28 cellular contexts compared by ENCODE assay signal in the genomic region with DNA sequence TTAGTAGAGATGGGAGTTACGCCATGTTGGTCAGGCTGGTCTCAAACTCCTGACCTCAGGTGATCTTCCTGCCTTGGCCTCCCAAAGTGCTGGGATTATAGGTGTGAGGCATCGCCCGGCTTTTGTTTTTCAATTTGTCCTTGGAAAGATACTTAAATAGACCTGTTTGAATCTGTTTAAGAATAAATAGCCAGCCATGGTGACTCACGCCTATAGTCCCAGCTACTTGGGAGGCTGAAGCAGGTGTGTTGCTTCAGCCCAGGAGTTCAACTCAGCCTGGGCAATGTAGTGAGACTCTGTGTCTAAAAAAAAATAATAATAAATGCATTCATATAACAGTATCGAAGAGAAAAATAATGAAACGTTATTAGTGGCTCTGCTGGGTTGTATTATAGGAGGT. TPM values are rescaled to one million over a fixed set of nuclear protein-coding genes. Genes with fewer than 3 reads are reported as not detected.
A peak's percentile ranks its signal among the peaks of the same experiment; 100 is the strongest.
DNase-seq lines count a peak whose midpoint lies in the region; ATAC-seq and TF ChIP-seq lines count a peak whose summit lies in the region.
"Had no signal": no experiment of that assay in that cellular context is flagged by ENCODE, and none has a peak within 500 bp of the region (broad histone marks: within the 10 kb centered on the region; RNA-seq: fewer than 3 reads in every experiment).

No MANE protein-coding gene starts in this region.

- H3K79me2 ChIP-seq in PC-9 (ENCODE audit: low read depth): no peaks in the 10 kb centered on the region

- H3K4me2 ChIP-seq in PC-9: peak overlapping the region; percentile 47; the same call in 1 of the 2 replicates
- H3K4me2 ChIP-seq: BLaER1 treated with 17β-estradiol and CSF1 and Interleukin-3, amounts not matched to agents 10 nM and 100 nM; GM23338 had no signal

- H2AFZ ChIP-seq in PC-9: no peak overlapping the region
- H2AFZ ChIP-seq: GM23338 had no signal

- H3K27me3 Mint-ChIP-seq in activated naive CD4-positive, alpha-beta T cell treated with anti-CD3 and anti-CD28 coated beads for 36 hours (ENCODE audit: low read depth): no peaks in the 10 kb centered on the region
- no peaks in the 10 kb centered on the region for H3K27me3 Mint-ChIP-seq in effector memory CD8-positive, alpha-beta T cell
- H3K27me3 Mint-ChIP-seq in naive thymus-derived CD4-positive, alpha-beta T cell: no peaks in the 10 kb centered on the region

- H3K36me3 Mint-ChIP-seq in activated naive CD4-positive, alpha-beta T cell treated with anti-CD3 and anti-CD28 coated beads, Interleukin-2, amount 50 U/mL, for 72 hours: peaks cover 0 to 26% of the 10 kb centered on the region in 2 donors
- peaks cover 16% of the 10 kb centered on the region for H3K36me3 Mint-ChIP-seq in activated naive CD4-positive, alpha-beta T cell treated with anti-CD3 and anti-CD28 coated beads for 36 hours (ENCODE audit: low read depth)
- H3K36me3 Mint-ChIP-seq in effector memory CD8-positive, alpha-beta T cell (ENCODE audit: insufficient read depth): peaks cover 20% of the 10 kb centered on the region
- H3K36me3 Mint-ChIP-seq in naive thymus-derived CD4-positive, alpha-beta T cell: peaks cover 8 to 39% (median 31%) of the 10 kb centered on the region in 5 donors
- peaks cover 85% of the 10 kb centered on the region for H3K36me3 Mint-ChIP-seq in stimulated activated effector memory CD8-positive, alpha-beta T cell treated with anti-CD3 and anti-CD28 coated beads, Interleukin-12 subunit alpha, Interleukin-12 subunit beta, amount 100 ng/mL, for 72 hours

- H3K9me3 ChIP-seq in PC-9 (ENCODE audit: insufficient read depth, low read depth): no peaks in the 10 kb centered on the region
- no peaks in the 10 kb centered on the region for H3K9me3 ChIP-seq in naive thymus-derived CD4-positive, alpha-beta T cell (ENCODE audit: control insufficient read depth in 2 of 3, low read length in 3 of 3)

- CTCF ChIA-PET in activated naive CD4-positive, alpha-beta T cell treated with anti-CD3 and anti-CD28 coated beads for 36 hours (lab: Charles Lee): no interaction called here
- CTCF ChIA-PET in PC-9 (lab: Charles Lee): interaction anchor here (0.7 kb wide), 1 partner anchor 1421 kb away, joined by 4 read pairs; no protein-coding TSS in a partner anchor
- CTCF ChIA-PET in naive thymus-derived CD4-positive, alpha-beta T cell (lab: Charles Lee): no interaction called here

- H3K27me3 ChIP-seq in PC-9 (ENCODE audit: insufficient read depth, low read depth): no peaks in the 10 kb centered on the region
- no peaks in the 10 kb centered on the region for H3K27me3 ChIP-seq in naive thymus-derived CD4-positive, alpha-beta T cell (ENCODE audit: control insufficient read depth in 2 of 2, insufficient read depth in 2 of 2, low read length in 2 of 2)
- H3K27me3 ChIP-seq: BLaER1 treated with 17β-estradiol and CSF1 and Interleukin-3, amounts not matched to agents 10 nM and 100 nM had no signal

- POLR2A ChIA-PET in PC-9 (lab: Charles Lee; ENCODE audit: unreplicated experiment): interaction anchor here (0.5 to 0.6 kb wide), 4 partner anchors 18 to 540 kb away, joined by 3 to 9 read pairs (median 4); no protein-coding TSS in a partner anchor
- POLR2A ChIA-PET in naive thymus-derived CD4-positive, alpha-beta T cell (lab: Charles Lee): interaction anchor here (1.1 kb wide), 1 partner anchor 12 kb away, joined by 4 read pairs; no protein-coding TSS in a partner anchor

- H3K4me3 ChIP-seq in PC-9: no peak overlapping the region
- no peak overlapping the region for H3K4me3 ChIP-seq in naive thymus-derived CD4-positive, alpha-beta T cell (ENCODE audit: low read length)
- H3K4me3 ChIP-seq: BLaER1 treated with 17β-estradiol and CSF1 and Interleukin-3, amounts not matched to agents 10 nM and 100 nM; GM23338; SK-N-MC had no signal

- H3K36me3 ChIP-seq in PC-9 (ENCODE audit: low read depth): no peaks in the 10 kb centered on the region
- H3K36me3 ChIP-seq in naive thymus-derived CD4-positive, alpha-beta T cell (ENCODE audit: control insufficient read depth in 2 of 3, insufficient read depth in 3 of 3, low read length in 3 of 3): peaks cover 0 to 44% (median 0%) of the 10 kb centered on the region in 3 experiments

- DNase-seq in activated naive CD4-positive, alpha-beta T cell treated with anti-CD3 and anti-CD28 coated beads, Interleukin-2, amount 50 U/mL, for 72 hours (ENCODE audit: low spot score in 2 of 2): no peak
- no peak for DNase-seq in activated naive CD4-positive, alpha-beta T cell treated with anti-CD3 and anti-CD28 coated beads for 36 hours
- DNase-seq in PC-9: no peak
- DNase-seq in effector memory CD8-positive, alpha-beta T cell: no peak
- DNase-seq in naive thymus-derived CD4-positive, alpha-beta T cell: no peak
- DNase-seq in stimulated activated effector memory CD8-positive, alpha-beta T cell treated with anti-CD3 and anti-CD28 coated beads, Interleukin-12 subunit alpha, Interleukin-12 subunit beta, amount 100 ng/mL, for 72 hours (ENCODE audit: low spot score in 2 of 2): no peak
- DNase-seq in left cardiac atrium: no peak
- DNase-seq in AG08395 (ENCODE audit: low spot score): no peak
- DNase-seq: 8988T; DMS79 treated with DMSO at 0.1 percent for 48 hours; GF-D8; H9; HFFc6; KBM-7; MV-4-11; NCI-H1105; NCI-H146; NCI-H1930; NCI-H446 treated with DMSO at 0.1 percent for 48 hours; NCI-H526; NCI-H82; NK-92 treated with Interleukin-12 subunit alpha and Interleukin-12 subunit beta, amount 100 ng/mL, for 24 hours; SHP77 treated with DMSO at 0.1 percent for 48 hours had no signal

- peaks cover 47% of the 10 kb centered on the region for H3K4me1 ChIP-seq in PC-9 (replicated peaks; ENCODE audit: insufficient read depth)
- H3K4me1 ChIP-seq in naive thymus-derived CD4-positive, alpha-beta T cell (ENCODE audit: control insufficient read depth in 2 of 2, insufficient read depth in 2 of 2, low read length in 2 of 2): no peaks in the 10 kb centered on the region

- H3K9me2 ChIP-seq in PC-9 (ENCODE audit: insufficient read depth): no peaks in the 10 kb centered on the region

- ATAC-seq in activated naive CD4-positive, alpha-beta T cell treated with anti-CD3 and anti-CD28 coated beads, Interleukin-2, amount 50 U/mL, for 72 hours: no peak
- ATAC-seq in effector memory CD8-positive, alpha-beta T cell (replicated peaks): no peak
- ATAC-seq in naive thymus-derived CD4-positive, alpha-beta T cell: no peak
- ATAC-seq in stimulated activated effector memory CD8-positive, alpha-beta T cell treated with anti-CD3 and anti-CD28 coated beads, Interleukin-12 subunit alpha, Interleukin-12 subunit beta, amount 100 ng/mL, for 72 hours: no peak
- ATAC-seq in left cardiac atrium: no peak
- ATAC-seq: GM23338, Panc1 had no signal

- H3K4me1 Mint-ChIP-seq in activated naive CD4-positive, alpha-beta T cell treated with anti-CD3 and anti-CD28 coated beads for 36 hours (ENCODE audit: low read depth): peaks cover 17% of the 10 kb centered on the region
- peaks cover 11 to 23% of the 10 kb centered on the region in 2 donors for H3K4me1 Mint-ChIP-seq in effector memory CD8-positive, alpha-beta T cell (ENCODE audit: low read depth in 2 of 2)
- peaks cover 7 to 26% (median 15%) of the 10 kb centered on the region in 7 donors for H3K4me1 Mint-ChIP-seq in naive thymus-derived CD4-positive, alpha-beta T cell
- peaks cover 41% of the 10 kb centered on the region for H3K4me1 Mint-ChIP-seq in stimulated activated effector memory CD8-positive, alpha-beta T cell treated with anti-CD3 and anti-CD28 coated beads, Interleukin-12 subunit alpha, Interleukin-12 subunit beta, amount 100 ng/mL, for 72 hours

- no peak overlapping the region for H3K4me3 Mint-ChIP-seq in activated naive CD4-positive, alpha-beta T cell treated with anti-CD3 and anti-CD28 coated beads for 36 hours
- H3K4me3 Mint-ChIP-seq in effector memory CD8-positive, alpha-beta T cell: no peak overlapping the region
- no peak overlapping the region for H3K4me3 Mint-ChIP-seq in naive thymus-derived CD4-positive, alpha-beta T cell
- H3K4me3 Mint-ChIP-seq in stimulated activated effector memory CD8-positive, alpha-beta T cell treated with anti-CD3 and anti-CD28 coated beads, Interleukin-12 subunit alpha, Interleukin-12 subunit beta, amount 100 ng/mL, for 72 hours: no peak overlapping the region
- H3K4me3 Mint-ChIP-seq: GM23338, H9, HFFc6 had no signal

- H4K20me1 ChIP-seq in PC-9 (ENCODE audit: insufficient read depth): no peaks in the 10 kb centered on the region

- peak overlapping the region; percentile 68 to 87 for H3K27ac Mint-ChIP-seq in activated naive CD4-positive, alpha-beta T cell treated with anti-CD3 and anti-CD28 coated beads, Interleukin-2, amount 50 U/mL, for 72 hours
- H3K27ac Mint-ChIP-seq in activated naive CD4-positive, alpha-beta T cell treated with anti-CD3 and anti-CD28 coated beads for 36 hours: no peak overlapping the region
- H3K27ac Mint-ChIP-seq in effector memory CD8-positive, alpha-beta T cell: peak overlapping the region; percentile 33 to 38
- H3K27ac Mint-ChIP-seq in naive thymus-derived CD4-positive, alpha-beta T cell: peak overlapping the region in 6 of 9 donors; percentile 4 to 38 (median 14)
- no peak overlapping the region for H3K27ac Mint-ChIP-seq in stimulated activated effector memory CD8-positive, alpha-beta T cell treated with anti-CD3 and anti-CD28 coated beads, Interleukin-12 subunit alpha, Interleukin-12 subunit beta, amount 100 ng/mL, for 72 hours
- H3K27ac Mint-ChIP-seq: HFFc6 had no signal

- peaks cover 43% of the 10 kb centered on the region; the same call in 1 of the 2 replicates for H3F3A ChIP-seq in PC-9 (ENCODE audit: insufficient read depth, low read depth)

- BruUV-seq in PC-9 (replicated peaks; lab: Mats Ljungman, UMichigan): no TSS peak

- peak overlapping the region; percentile 47 for H3K27ac ChIP-seq in PC-9
- no peak overlapping the region for H3K27ac ChIP-seq in naive thymus-derived CD4-positive, alpha-beta T cell (ENCODE audit: low read depth, low read length)
- H3K27ac ChIP-seq: BLaER1 treated with 17β-estradiol and CSF1 and Interleukin-3, amounts not matched to agents 10 nM and 100 nM; RWPE1; SK-N-MC had no signal

- intact Hi-C loops in activated naive CD4-positive, alpha-beta T cell treated with anti-CD3 and anti-CD28 coated beads for 36 hours (cut with micrococcal nuclease): no loop called here
- intact Hi-C loops in PC-9 (cut with micrococcal nuclease; ENCODE audit: unreplicated experiment) (no loop called here), left cardiac atrium (cut with DNase I) (no loop called here)
- intact Hi-C loops in naive thymus-derived CD4-positive, alpha-beta T cell (cut with micrococcal nuclease): no loop called here

- H3K9me3 Mint-ChIP-seq in activated naive CD4-positive, alpha-beta T cell treated with anti-CD3 and anti-CD28 coated beads, Interleukin-2, amount 50 U/mL, for 72 hours: no peaks in the 10 kb centered on the region
- no peaks in the 10 kb centered on the region for H3K9me3 Mint-ChIP-seq in activated naive CD4-positive, alpha-beta T cell treated with anti-CD3 and anti-CD28 coated beads for 36 hours
- H3K9me3 Mint-ChIP-seq in effector memory CD8-positive, alpha-beta T cell: no peaks in the 10 kb centered on the region
- no peaks in the 10 kb centered on the region for H3K9me3 Mint-ChIP-seq in naive thymus-derived CD4-positive, alpha-beta T cell
- no peaks in the 10 kb centered on the region for H3K9me3 Mint-ChIP-seq in stimulated activated effector memory CD8-positive, alpha-beta T cell treated with anti-CD3 and anti-CD28 coated beads, Interleukin-12 subunit alpha, Interleukin-12 subunit beta, amount 100 ng/mL, for 72 hours
- H3K9me3 Mint-ChIP-seq: GM23338, H9, HFFc6 had no signal

- no peak for TF ChIP-seq CTCF in PC-9 (conservative IDR thresholded peaks at IDR 0.05)

RNA-seq across cellular contexts. Expression of a gene that starts 17.3 kb away (rescaled TPM):
- total RNA-seq in activated naive CD4-positive, alpha-beta T cell treated with anti-CD3 and anti-CD28 coated beads, Interleukin-2, amount 50 U/mL, for 72 hours: 10 to 100 TPM; 18.9 to 27.7 TPM
- 10 to 100 TPM; 23.7 to 23.9 TPM for total RNA-seq in activated naive CD4-positive, alpha-beta T cell treated with anti-CD3 and anti-CD28 coated beads for 36 hours
- total RNA-seq in PC-9 (2021) (15.8 and 17.9 TPM in 2 replicates), left cardiac atrium (10 to 100 TPM; 32.3 to 33.3 TPM)
- total RNA-seq in naive thymus-derived CD4-positive, alpha-beta T cell: 10 to 100 TPM; 20.4 to 35.9 (median 25.0) TPM
- polyA plus RNA-seq in naive thymus-derived CD4-positive, alpha-beta T cell: 10 to 100 TPM; 66.9 to 77.6 TPM

RNA-seq across cellular contexts. Expression of a gene that starts 24.4 kb away (rescaled TPM):
- 1,000 to 10,000 TPM; 3,813 to 4,802 TPM for total RNA-seq in activated naive CD4-positive, alpha-beta T cell treated with anti-CD3 and anti-CD28 coated beads, Interleukin-2, amount 50 U/mL, for 72 hours
- 1,000 to 10,000 TPM; 6,298 to 6,391 TPM for total RNA-seq in activated naive CD4-positive, alpha-beta T cell treated with anti-CD3 and anti-CD28 coated beads for 36 hours
- total RNA-seq in PC-9 (2021): 1,859 and 2,320 TPM in 2 replicates
- total RNA-seq in naive thymus-derived CD4-positive, alpha-beta T cell: 1,000 to 10,000 TPM; 2,229 to 4,292 (median 4,136) TPM
- polyA plus RNA-seq in naive thymus-derived CD4-positive, alpha-beta T cell: 1,000 to 10,000 TPM in 1 of 2 donors, 100 to 1,000 TPM in 1; 898 to 1,586 TPM
- total RNA-seq in left cardiac atrium: 1,000 to 10,000 TPM; 1,466 to 1,535 TPM

RNA-seq across cellular contexts. Expression of a gene that starts 24.9 kb away (rescaled TPM):
- 10 to 100 TPM; 28.1 to 40.9 TPM for total RNA-seq in activated naive CD4-positive, alpha-beta T cell treated with anti-CD3 and anti-CD28 coated beads, Interleukin-2, amount 50 U/mL, for 72 hours
- total RNA-seq in activated naive CD4-positive, alpha-beta T cell treated with anti-CD3 and anti-CD28 coated beads for 36 hours: 10 to 100 TPM; 21.6 to 23.3 TPM
- total RNA-seq in PC-9 (2021): 26.3 and 30.3 TPM in 2 replicates
- 10 to 100 TPM in 1 of 5 experiments, 1 to 10 TPM in 4; 5.6 to 20.3 (median 6.8) TPM for total RNA-seq in naive thymus-derived CD4-positive, alpha-beta T cell
- 1 to 10 TPM; 4.3 to 4.8 TPM for polyA plus RNA-seq in naive thymus-derived CD4-positive, alpha-beta T cell
- total RNA-seq in left cardiac atrium: 1 to 10 TPM; 2.3 to 3.5 TPM

Comparison
In these comparisons a context has a peak if more than half of its experiments do, and no peak if none do; other contexts are left out.
1. H3K27ac Mint-ChIP-seq: peak in activated naive CD4-positive, alpha-beta T cell treated with anti-CD3 and anti-CD28 coated beads, Interleukin-2, amount 50 U/mL, for 72 hours (2 of 2), effector memory CD8-positive, alpha-beta T cell (2 of 2) and naive thymus-derived CD4-positive, alpha-beta T cell (6 of 9); none in activated naive CD4-positive, alpha-beta T cell treated with anti-CD3 and anti-CD28 coated beads for 36 hours (single experiment) and stimulated activated effector memory CD8-positive, alpha-beta T cell treated with anti-CD3 and anti-CD28 coated beads, Interleukin-12 subunit alpha, Interleukin-12 subunit beta, amount 100 ng/mL, for 72 hours (single experiment).